ENCODE assay signal across 8 cellular contexts in genomic region chr1:28199328-28200233, GRCh38.
A peak's percentile ranks its signal among the peaks of the same experiment; 100 is the strongest.
DNase-seq lines count a peak whose midpoint lies in the region; ATAC-seq and FAIRE-seq lines count a peak whose summit lies in the region.

No MANE protein-coding gene starts in this region.

- ATAC-seq in GM19043 (IDR thresholded peaks at IDR 0.05; ENCODE audit: low read depth, unreplicated experiment) = peak; percentile 88
- ATAC-seq in HG03108 (IDR thresholded peaks at IDR 0.05; ENCODE audit: unreplicated experiment) = peak; percentile 75

- FAIRE-seq in RCC 7860 (lab: Jason Lieb, UNC) = no peak

- peak; percentile 23 for DNase-seq in activated CD8-positive, alpha-beta memory T cell treated with anti-CD3 and anti-CD28 coated beads, Interleukin-2, amount 50 U/mL, for 4 hours
- DNase-seq in stimulated activated CD4-positive, alpha-beta T cell treated with anti-CD3 and anti-CD28 coated beads, Interleukin-12 subunit alpha, Interleukin-12 subunit beta, amount 100 ng/mL, for 4 hours = peak; percentile 20
- DNase-seq in NOMO-1 (lab: John Stamatoyannopoulos, UW; ENCODE audit: unreplicated experiment in 2 of 2) (no peak), NCI-H2227 treated with DMSO at 0.1 percent for 48 hours (lab: John Stamatoyannopoulos, UW) (no peak), NCI-H1417 (lab: John Stamatoyannopoulos, UW) (no peak), RCC 7860 (ENCODE audit: low spot score) (no peak)

Comparison
In these comparisons a context has a peak if more than half of its experiments do, and no peak if none do; other contexts are left out.
1. DNase-seq: peak in activated CD8-positive, alpha-beta memory T cell treated with anti-CD3 and anti-CD28 coated beads, Interleukin-2, amount 50 U/mL, for 4 hours (single experiment) and stimulated activated CD4-positive, alpha-beta T cell treated with anti-CD3 and anti-CD28 coated beads, Interleukin-12 subunit alpha, Interleukin-12 subunit beta, amount 100 ng/mL, for 4 hours (single experiment); none in NOMO-1 (0 of 2), NCI-H2227 treated with DMSO at 0.1 percent for 48 hours (single experiment), NCI-H1417 (0 of 3) and RCC 7860 (single experiment).